Comparison of ENCODE assay signal across 17 cellular contexts in genomic region chr10:49627031-49627430, GRCh38. TPM values are rescaled to one million over a fixed set of nuclear protein-coding genes. Genes with fewer than 3 reads are reported as not detected.
DNase-seq lines count a peak whose midpoint lies in the region; ATAC-seq and TF ChIP-seq lines count a peak whose summit lies in the region.
"Had no signal": no experiment of that assay in that cellular context is flagged by ENCODE, and none has a peak within 500 bp of the region (broad histone marks: within the 10 kb centered on the region; RNA-seq: fewer than 3 reads in every experiment).

No MANE protein-coding gene starts in this region.

- TF ChIP-seq CTCF in natural killer cell (IDR thresholded peaks at IDR 0.05) (no peak), RWPE2 (IDR thresholded peaks at IDR 0.05; ENCODE audit: poor library complexity, severe bottlenecking) (no peak), osteoblast (IDR thresholded peaks at IDR 0.05; ENCODE audit: extremely low read depth, low read depth, low read length) (no peak)

- H3K27ac ChIP-seq in RWPE2 (ENCODE audit: poor library complexity, severe bottlenecking) (no peak overlapping the region), osteoblast (ENCODE audit: low read depth, low read length) (no peak overlapping the region)
- H3K27ac ChIP-seq: GM23248 had no signal

- no peak overlapping the region for H3K4me2 ChIP-seq in osteoblast (ENCODE audit: insufficient read depth, low read length)

- H3K27me3 Mint-ChIP-seq in natural killer cell treated with Interleukin-12 subunit alpha and Interleukin-12 subunit beta and Interleukin-15 and Interleukin-18, amount 100 ng/mL, for 72 hours, result peaks cover 15 to 20% of the 10 kb centered on the region in 2 donors
- H3K27me3 Mint-ChIP-seq in natural killer cell (ENCODE audit: low read depth in 2 of 2), result peaks cover 0 to 6% of the 10 kb centered on the region in 2 donors

- H3K4me3 Mint-ChIP-seq in natural killer cell treated with Interleukin-12 subunit alpha and Interleukin-12 subunit beta and Interleukin-15 and Interleukin-18, amount 100 ng/mL, for 72 hours, result no peak overlapping the region
- no peak overlapping the region for H3K4me3 Mint-ChIP-seq in natural killer cell
- H3K4me3 Mint-ChIP-seq: CD4-positive, alpha-beta memory T cell had no signal

- H3K27me3 ChIP-seq in RWPE2 (ENCODE audit: insufficient read depth, poor library complexity, severe bottlenecking) (no peaks in the 10 kb centered on the region), osteoblast (ENCODE audit: insufficient read depth, low read length) (no peaks in the 10 kb centered on the region)

- H3K27ac Mint-ChIP-seq in natural killer cell treated with Interleukin-12 subunit alpha and Interleukin-12 subunit beta and Interleukin-15 and Interleukin-18, amount 100 ng/mL, for 72 hours, result no peak overlapping the region
- H3K27ac Mint-ChIP-seq in natural killer cell, result no peak overlapping the region
- H3K27ac Mint-ChIP-seq: CD4-positive, alpha-beta memory T cell had no signal

- H3K4me1 Mint-ChIP-seq in natural killer cell treated with Interleukin-12 subunit alpha and Interleukin-12 subunit beta and Interleukin-15 and Interleukin-18, amount 100 ng/mL, for 72 hours (ENCODE audit: low read depth in 2 of 2), result no peaks in the 10 kb centered on the region
- no peaks in the 10 kb centered on the region for H3K4me1 Mint-ChIP-seq in natural killer cell
- H3K4me1 Mint-ChIP-seq: CD4-positive, alpha-beta memory T cell had no signal

- no peaks in the 10 kb centered on the region for H4K20me1 ChIP-seq in osteoblast (ENCODE audit: insufficient read depth, low read length)

- H3K4me1 ChIP-seq in RWPE2 (ENCODE audit: insufficient read depth, poor library complexity, severe bottlenecking) (no peaks in the 10 kb centered on the region), osteoblast (ENCODE audit: insufficient read depth, low read length) (no peaks in the 10 kb centered on the region)
- H3K4me1 ChIP-seq: Caco-2 had no signal

- H3K36me3 ChIP-seq in RWPE2 (ENCODE audit: low read depth), result no peaks in the 10 kb centered on the region
- no peaks in the 10 kb centered on the region for H3K36me3 ChIP-seq in osteoblast (ENCODE audit: insufficient read depth, low read length)

- DNase-seq in natural killer cell treated with Interleukin-12 subunit alpha and Interleukin-12 subunit beta and Interleukin-15 and Interleukin-18, amount 100 ng/mL, for 72 hours (ENCODE audit: low spot score), result peak; percentile 23
- DNase-seq in natural killer cell (no peak), RWPE2 (ENCODE audit: low spot score) (peak; percentile 14), osteoblast (ENCODE audit: insufficient read length, low spot score, missing footprints) (peak; percentile 30), COLO668 (lab: John Stamatoyannopoulos, UW; ENCODE audit: unreplicated experiment) (no peak)
- no peak for DNase-seq in stimulated activated CD4-positive, alpha-beta T cell treated with anti-CD3 and anti-CD28 coated beads, Interleukin-4, amount 100 ng/mL, for 1 hour
- DNase-seq: C1 segment of cervical spinal cord; CD4-positive, alpha-beta memory T cell; DMS153; DND-41; GM23248; H7; HCEC 1CT had no signal

- no peaks in the 10 kb centered on the region for H3K36me3 Mint-ChIP-seq in natural killer cell treated with Interleukin-12 subunit alpha and Interleukin-12 subunit beta and Interleukin-15 and Interleukin-18, amount 100 ng/mL, for 72 hours
- H3K36me3 Mint-ChIP-seq in natural killer cell, result no peaks in the 10 kb centered on the region
- H3K36me3 Mint-ChIP-seq: CD4-positive, alpha-beta memory T cell had no signal

- no peak for ATAC-seq in natural killer cell treated with Interleukin-12 subunit alpha and Interleukin-12 subunit beta and Interleukin-15 and Interleukin-18, amount 100 ng/mL, for 72 hours
- ATAC-seq in natural killer cell (no peak), RWPE2 (ENCODE audit: low read depth) (no peak; the same call in 2 of the 3 replicates)

- intact Hi-C loops in natural killer cell (cut with micrococcal nuclease), result no loop called here

- H3K4me3 ChIP-seq in RWPE2 (ENCODE audit: severe bottlenecking) (no peak overlapping the region), osteoblast (ENCODE audit: insufficient read depth, low read length) (no peak overlapping the region)
- H3K4me3 ChIP-seq: GM23248 had no signal

- H3K9me3 ChIP-seq in RWPE2 (ENCODE audit: severe bottlenecking), result no peaks in the 10 kb centered on the region
- no peaks in the 10 kb centered on the region for H3K9me3 ChIP-seq in osteoblast (ENCODE audit: low read depth, low read length)
- H3K9me3 ChIP-seq: Caco-2 had no signal

- no peak overlapping the region for H2AFZ ChIP-seq in osteoblast (ENCODE audit: low read length)
- H2AFZ ChIP-seq: GM23248 had no signal

- H3K79me2 ChIP-seq in osteoblast (ENCODE audit: insufficient read depth, low read length), result no peaks in the 10 kb centered on the region

- H3K9me3 Mint-ChIP-seq in natural killer cell treated with Interleukin-12 subunit alpha and Interleukin-12 subunit beta and Interleukin-15 and Interleukin-18, amount 100 ng/mL, for 72 hours, result no peaks in the 10 kb centered on the region
- no peaks in the 10 kb centered on the region for H3K9me3 Mint-ChIP-seq in natural killer cell
- H3K9me3 Mint-ChIP-seq: CD4-positive, alpha-beta memory T cell had no signal

RNA-seq across cellular contexts. Expression of gene CHAT, which starts 13.2 kb away (rescaled TPM):
- total RNA-seq in natural killer cell treated with Interleukin-12 subunit alpha and Interleukin-12 subunit beta and Interleukin-15 and Interleukin-18, amount 100 ng/mL, for 72 hours, result not detected
- total RNA-seq in natural killer cell (not detected), osteoblast (not detected in 2 replicates)
- total RNA-seq: A172; CD4-positive, alpha-beta memory T cell; GM23248; H1; H7 had no signal

RNA-seq across cellular contexts. Expression of gene SLC18A3, which starts 16.9 kb away (rescaled TPM):
- not detected for total RNA-seq in natural killer cell treated with Interleukin-12 subunit alpha and Interleukin-12 subunit beta and Interleukin-15 and Interleukin-18, amount 100 ng/mL, for 72 hours
- not detected for total RNA-seq in natural killer cell
- not detected in 2 replicates for total RNA-seq in osteoblast
- total RNA-seq: A172; Caco-2; CD4-positive, alpha-beta memory T cell; GM23248; H1; H7 had no signal

RNA-seq across cellular contexts. Expression of gene C10orf53, which starts 52.4 kb away (rescaled TPM):
- not detected for total RNA-seq in natural killer cell treated with Interleukin-12 subunit alpha and Interleukin-12 subunit beta and Interleukin-15 and Interleukin-18, amount 100 ng/mL, for 72 hours
- not detected for total RNA-seq in natural killer cell
- not detected in 2 replicates for total RNA-seq in osteoblast
- total RNA-seq: A172; A673; Caco-2; CD4-positive, alpha-beta memory T cell; GM23248; H1; H7 had no signal

Comparison
In these comparisons a context has a peak if more than half of its experiments do, and no peak if none do; other contexts are left out.
1. DNase-seq: peak in natural killer cell treated with Interleukin-12 subunit alpha and Interleukin-12 subunit beta and Interleukin-15 and Interleukin-18, amount 100 ng/mL, for 72 hours (single experiment), RWPE2 (single experiment) and osteoblast (single experiment); none in natural killer cell (single experiment), COLO668 (single experiment) and stimulated activated CD4-positive, alpha-beta T cell treated with anti-CD3 and anti-CD28 coated beads, Interleukin-4, amount 100 ng/mL, for 1 hour (single experiment).